In genomic region chr3:106006571-106006970, GRCh38 we compare ENCODE assay signal across 20 cellular contexts.
"Had no signal": no experiment of that assay in that cellular context is flagged by ENCODE, and none has a peak within 500 bp of the region (broad histone marks: within the 10 kb centered on the region; RNA-seq: fewer than 3 reads in every experiment).

No MANE protein-coding gene starts in this region.

- H3K36me3 ChIP-seq: adrenal gland, ascending aorta, left lung, ovary, prostate gland, suprapubic skin, tibial nerve had no signal

- H3K9me3 ChIP-seq: adrenal gland, ascending aorta, left lung, ovary, prostate gland, suprapubic skin, tibial nerve had no signal

- H3K27ac ChIP-seq: ascending aorta, left lung, ovary, prostate gland, suprapubic skin, tibial nerve had no signal

- FAIRE-seq: urothelium cell line had no signal

- H3K4me3 ChIP-seq: adrenal gland, ascending aorta, left lung, lung, ovary, prostate gland, suprapubic skin, tibial nerve had no signal

- ATAC-seq: left lung; natural killer cell; stimulated activated naive CD8-positive, alpha-beta T cell treated with anti-CD3 and anti-CD28 coated beads, Interleukin-15, Interleukin-2, amounts not matched to agents 100 U/mL and 50 U/mL, for 24 hours; WTC11 had no signal

- H3K27me3 ChIP-seq: adrenal gland, ascending aorta, left lung, ovary, suprapubic skin, tibial nerve had no signal

- H3K4me1 ChIP-seq: left lung, prostate gland, suprapubic skin, tibial nerve had no signal

- DNase-seq: activated T-cell treated with anti-CD3 and anti-CD28 coated beads, Interleukin-2, amount 50 U/mL, for 1 hour; cerebellar nuclear complex; cortex of kidney; endodermal cell; foreskin melanocyte; kidney glomerular epithelial cell; left lung; natural killer cell; stimulated activated CD4-positive, alpha-beta T cell treated with anti-CD3 and anti-CD28 coated beads, Interleukin-12 subunit alpha, Interleukin-12 subunit beta, amount 100 ng/mL, for 4 hours; stimulated activated CD4-positive, alpha-beta T cell treated with anti-CD3 and anti-CD28 coated beads, Interleukin-4, amount 100 ng/mL, for 4 hours; stimulated activated naive CD8-positive, alpha-beta T cell treated with anti-CD3 and anti-CD28 coated beads, Interleukin-15, Interleukin-2, amounts not matched to agents 100 U/mL and 50 U/mL, for 24 hours had no signal
